In the genomic region with DNA sequence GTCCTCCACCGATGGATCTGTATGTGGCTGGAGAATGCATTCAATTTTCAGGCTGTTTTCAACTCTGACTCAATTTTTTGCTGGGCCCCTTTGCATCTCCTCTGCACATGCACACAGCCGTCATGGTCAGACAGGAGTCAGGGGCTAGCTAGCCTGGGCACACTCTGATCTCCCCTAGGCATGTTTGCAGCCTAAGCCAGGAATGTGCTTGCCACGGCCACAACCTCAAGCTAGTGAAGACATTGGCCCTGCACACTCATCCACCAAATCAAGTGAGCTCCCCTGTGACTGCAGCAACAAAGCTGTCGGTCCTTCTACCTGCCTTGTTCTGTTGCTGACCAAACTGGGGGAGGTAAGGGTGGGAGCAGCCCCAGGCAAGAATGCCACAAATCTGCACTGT, we compare ENCODE assay signal across 1 cellular context.
TF ChIP-seq lines count a peak whose summit lies in the region.

No MANE protein-coding gene starts in this region.

TF ChIP-seq in IMR-90, 13 proteins besides CTCF, POLR2A, EP300 and RAD21:
- TF ChIP-seq CEBPB (IDR thresholded peaks at IDR 0.05; ENCODE audit: low read depth, low read length), result no peak
- TF ChIP-seq ELK1 (IDR thresholded peaks at IDR 0.05; ENCODE audit: borderline replicate concordance, low read depth, low read length), result no peak
- TF ChIP-seq MXI1 (IDR thresholded peaks at IDR 0.05; ENCODE audit: borderline replicate concordance, low read depth, low read length), result no peak
- TF ChIP-seq, protein P1, sequence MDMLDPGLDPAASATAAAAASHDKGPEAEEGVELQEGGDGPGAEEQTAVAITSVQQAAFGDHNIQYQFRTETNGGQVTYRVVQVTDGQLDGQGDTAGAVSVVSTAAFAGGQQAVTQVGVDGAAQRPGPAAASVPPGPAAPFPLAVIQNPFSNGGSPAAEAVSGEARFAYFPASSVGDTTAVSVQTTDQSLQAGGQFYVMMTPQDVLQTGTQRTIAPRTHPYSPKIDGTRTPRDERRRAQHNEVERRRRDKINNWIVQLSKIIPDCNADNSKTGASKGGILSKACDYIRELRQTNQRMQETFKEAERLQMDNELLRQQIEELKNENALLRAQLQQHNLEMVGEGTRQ (IDR thresholded peaks at IDR 0.05; ENCODE audit: low read depth, low read length), result no peak
